ENCODE assay signal across 8 cellular contexts in the genomic region with DNA sequence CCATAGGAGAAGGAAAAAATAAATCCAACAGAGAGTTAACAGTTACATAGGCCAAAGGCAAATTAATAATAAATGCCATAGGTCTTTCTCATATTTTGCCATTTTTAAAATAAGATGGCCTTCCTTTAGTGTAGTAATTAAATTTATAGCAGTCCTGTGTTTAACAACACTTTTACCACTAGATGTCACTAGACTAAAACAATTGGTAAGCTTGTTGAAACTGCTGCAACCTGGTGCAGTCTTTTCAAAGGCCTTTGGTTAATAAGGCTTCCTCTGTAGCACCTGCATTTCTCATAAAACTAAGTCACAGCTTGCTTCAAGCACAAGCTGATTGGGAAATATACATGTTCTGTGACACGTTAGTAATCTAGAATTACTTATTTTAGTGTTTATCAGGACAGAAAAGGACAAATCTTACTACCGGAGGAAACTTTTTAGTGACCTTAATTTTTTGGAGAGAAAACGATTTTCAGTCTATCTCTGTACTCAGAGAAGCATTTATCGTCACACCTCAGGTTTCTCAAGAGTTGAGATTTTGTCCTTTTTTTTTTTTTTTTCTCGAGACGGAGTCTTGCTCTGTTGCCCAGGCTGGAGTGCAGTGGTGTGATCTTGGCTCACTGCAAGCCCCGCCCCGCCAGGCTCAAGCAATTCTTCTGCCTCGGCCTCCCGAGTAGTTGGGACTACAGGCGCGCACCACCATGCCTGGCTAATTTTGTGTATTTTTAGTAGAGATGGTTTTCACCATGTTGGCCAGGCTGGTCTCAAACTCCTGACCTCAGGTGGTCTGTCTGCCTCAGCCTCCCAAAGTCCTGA. TPM values are rescaled to one million over a fixed set of nuclear protein-coding genes. Genes with fewer than 3 reads are reported as not detected.
DNase-seq lines count a peak whose midpoint lies in the region; ATAC-seq lines count a peak whose summit lies in the region.

No MANE protein-coding gene starts in this region.

- H3K27ac Mint-ChIP-seq in effector memory CD8-positive, alpha-beta T cell = peak overlapping the region; percentile 26 to 91

- ATAC-seq in GM21737 (IDR thresholded peaks at IDR 0.05; ENCODE audit: unreplicated experiment) (peak; percentile 67), HG03097 (IDR thresholded peaks at IDR 0.05; ENCODE audit: low FRiP score, unreplicated experiment) (no peak)
- peak; percentile 45 for ATAC-seq in effector memory CD8-positive, alpha-beta T cell (replicated peaks)

- no peak overlapping the region for H2BK120ac ChIP-seq in mesenchymal stem cell (ENCODE audit: low read depth, low read length)

- H3K27me3 Mint-ChIP-seq in effector memory CD8-positive, alpha-beta T cell = no peaks in the 10 kb centered on the region

- no peak overlapping the region for H2BK12ac ChIP-seq in mesenchymal stem cell (ENCODE audit: low read length in 2 of 2)

- H3K36me3 ChIP-seq in mesenchymal stem cell (ENCODE audit: control insufficient read depth in 1 of 2, insufficient read depth in 2 of 2, low read depth in 1 of 2, low read length in 2 of 2) = peaks cover 2 to 6% of the 10 kb centered on the region in 2 experiments

- H3K36me3 Mint-ChIP-seq in effector memory CD8-positive, alpha-beta T cell (ENCODE audit: insufficient read depth) = peaks cover 44% of the 10 kb centered on the region

- H3K4me1 Mint-ChIP-seq in effector memory CD8-positive, alpha-beta T cell (ENCODE audit: low read depth in 2 of 2) = peaks cover 11 to 40% of the 10 kb centered on the region in 2 donors

- no peak overlapping the region for H4K8ac ChIP-seq in mesenchymal stem cell (ENCODE audit: low read length)

- no peaks in the 10 kb centered on the region for H3K79me1 ChIP-seq in mesenchymal stem cell (replicated peaks; ENCODE audit: low read length, poor library complexity, severe bottlenecking)

- in situ Hi-C loops in SK-MEL-5 (cut with HindIII; ENCODE audit: low pct_unique_long_range_greater_than_20kb, low sequenced_read_pairs) = no loop called here

- WGBS in mesenchymal stem cell = 94% methylated on average over 11 of the region's 12 CpGs

- H4K91ac ChIP-seq in mesenchymal stem cell (ENCODE audit: low read length) = no peak overlapping the region

- H3K9ac ChIP-seq in mesenchymal stem cell (ENCODE audit: low read length) = no peak overlapping the region

- H3K9me3 Mint-ChIP-seq in effector memory CD8-positive, alpha-beta T cell = no peaks in the 10 kb centered on the region

- no peak overlapping the region for H3K23ac ChIP-seq in mesenchymal stem cell (ENCODE audit: low read length in 2 of 2)

- H3K18ac ChIP-seq in mesenchymal stem cell (ENCODE audit: low read depth in 1 of 2, low read length in 2 of 2) = no peak overlapping the region

- no peak overlapping the region for H3K4me3 ChIP-seq in mesenchymal stem cell (ENCODE audit: insufficient read depth in 1 of 2, low read depth in 1 of 2, low read length in 2 of 2)

- no peaks in the 10 kb centered on the region for H3K27me3 ChIP-seq in mesenchymal stem cell (ENCODE audit: control insufficient read depth in 1 of 2, insufficient read depth in 1 of 2, low read length in 2 of 2)

- no peak overlapping the region for H3K4ac ChIP-seq in mesenchymal stem cell (ENCODE audit: low read depth in 1 of 2, low read length in 2 of 2)

- no peak overlapping the region for H2BK5ac ChIP-seq in mesenchymal stem cell (ENCODE audit: low read depth, low read length, poor library complexity, severe bottlenecking)

- H3K4me2 ChIP-seq in mesenchymal stem cell (ENCODE audit: low read length, poor library complexity, severe bottlenecking) = no peak overlapping the region

- DNase-seq in DMS114 treated with DMSO at 0.1 percent for 48 hours (lab: John Stamatoyannopoulos, UW; ENCODE audit: unreplicated experiment) (peak; percentile 83), NCI-H1417 (lab: John Stamatoyannopoulos, UW) (peak; percentile 59 to 93 (median 88)), SK-MEL-5 (ENCODE audit: low read depth, low spot score) (peak; percentile 87), mesenchymal stem cell (peak; percentile 81)
- peak in 1 of 3 experiments; percentile 10 for DNase-seq in effector memory CD8-positive, alpha-beta T cell
- no peak for DNase-seq in activated CD4-positive, alpha-beta T cell treated with anti-CD3 and anti-CD28 coated beads for 48 hours

- H2AK5ac ChIP-seq in mesenchymal stem cell (ENCODE audit: low read length, severe bottlenecking) = no peak overlapping the region

- no peak overlapping the region for H3K4me3 Mint-ChIP-seq in effector memory CD8-positive, alpha-beta T cell

- no peak overlapping the region for H2BK15ac ChIP-seq in mesenchymal stem cell (ENCODE audit: low read depth, poor library complexity, severe bottlenecking)

- no peak overlapping the region for H3K27ac ChIP-seq in mesenchymal stem cell (ENCODE audit: low read length, poor library complexity, severe bottlenecking)

- no peaks in the 10 kb centered on the region for H3K9me3 ChIP-seq in mesenchymal stem cell (ENCODE audit: control insufficient read depth, low read length)

- H3K4me1 ChIP-seq in mesenchymal stem cell (ENCODE audit: control insufficient read depth, insufficient read depth, low read depth, low read length) = no peaks in the 10 kb centered on the region

- H2AFZ ChIP-seq in mesenchymal stem cell (ENCODE audit: low read depth, low read length) = no peak overlapping the region

- H3K14ac ChIP-seq in mesenchymal stem cell (ENCODE audit: low read length in 2 of 2) = no peak overlapping the region

RNA-seq across cellular contexts. Expression of a gene that starts 20.0 kb away (rescaled TPM):
- total RNA-seq in SK-MEL-5 (2014; rRNA removed; shearing (Covaris generic)) = 13.2 and 17.2 TPM in 2 replicates
- 33.0 and 34.2 TPM in 2 replicates for polyA plus RNA-seq in SK-MEL-5 (2015; cell fraction: cytosol; rRNA removed)
- 25.0 and 28.9 TPM in 2 replicates for polyA plus RNA-seq in SK-MEL-5 (2015; cell fraction: nucleus; rRNA removed)
- 8.5 TPM for polyA plus RNA-seq in mesenchymal stem cell (2013, experiment 1 of 2)
- polyA plus RNA-seq in mesenchymal stem cell (2013, experiment 2 of 2) = 7.8 TPM

RNA-seq across cellular contexts. Expression of a gene that starts 26.8 kb away (rescaled TPM):
- total RNA-seq in SK-MEL-5 (2014; rRNA removed; shearing (Covaris generic)) = 13.6 and 14.9 TPM in 2 replicates
- polyA plus RNA-seq in SK-MEL-5 (2015; cell fraction: cytosol; rRNA removed) = 30.9 and 34.9 TPM in 2 replicates
- 22.4 and 23.2 TPM in 2 replicates for polyA plus RNA-seq in SK-MEL-5 (2015; cell fraction: nucleus; rRNA removed)
- 6.2 TPM for polyA plus RNA-seq in mesenchymal stem cell (2013, experiment 1 of 2)
- 6.5 TPM for polyA plus RNA-seq in mesenchymal stem cell (2013, experiment 2 of 2)
